Comparison of ENCODE assay signal across 1 cellular context in the genomic region with DNA sequence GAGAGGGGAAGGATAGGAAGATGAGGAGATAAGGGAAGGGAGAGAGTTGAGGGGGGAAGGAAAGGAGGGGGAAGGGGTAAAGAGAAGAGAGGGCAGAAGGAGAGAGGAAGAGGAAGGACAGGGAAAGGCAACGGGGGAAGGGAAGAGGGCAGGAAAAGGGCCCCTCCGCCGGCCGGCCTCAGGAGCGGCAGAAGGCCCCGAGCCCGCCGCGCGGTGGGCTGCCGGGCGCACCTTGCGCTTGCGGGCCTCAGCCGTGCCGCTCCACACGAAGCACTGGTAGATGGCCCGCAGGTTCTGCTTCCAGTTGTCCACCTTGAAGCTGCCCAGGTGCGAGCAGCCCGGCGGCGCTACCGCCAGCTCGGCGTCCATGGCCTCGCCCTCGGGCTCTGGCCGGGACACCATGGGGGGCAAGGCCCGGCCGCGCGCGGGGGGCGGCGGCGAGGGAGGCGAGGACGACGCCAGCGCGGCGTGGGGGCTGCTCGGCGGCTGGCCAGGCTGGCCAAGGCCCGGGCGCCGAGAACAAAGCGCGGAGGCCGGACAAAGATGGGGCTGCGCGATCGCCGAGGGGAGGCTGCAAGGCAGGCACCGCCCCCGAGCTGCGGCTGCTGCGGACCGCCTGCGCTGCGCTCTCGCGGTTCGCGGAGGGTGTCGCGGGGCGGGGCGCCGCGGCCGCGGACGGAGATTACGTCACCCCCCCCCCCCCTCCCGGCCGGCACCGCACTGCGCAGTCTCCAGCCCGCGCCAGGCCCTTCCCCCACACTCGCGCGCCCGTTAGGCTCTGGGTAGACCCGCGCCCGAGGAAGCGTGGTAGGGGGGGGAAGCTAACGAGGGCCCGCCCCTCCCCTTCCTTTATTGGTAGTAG.
TF ChIP-seq lines count a peak whose summit lies in the region.

A gene (minus strand): TSS at position 578 of the 862 bp plus-strand sequence. CDS start 176 bp downstream, at position 402.

TF ChIP-seq in WTC11, 78 proteins besides CTCF, POLR2A, EP300 and RAD21 (continued from another document):
- no peak for TF ChIP-seq EMX1 (CRISPR knock-in tag; IDR thresholded peaks at IDR 0.05)
- TF ChIP-seq, protein P1, sequence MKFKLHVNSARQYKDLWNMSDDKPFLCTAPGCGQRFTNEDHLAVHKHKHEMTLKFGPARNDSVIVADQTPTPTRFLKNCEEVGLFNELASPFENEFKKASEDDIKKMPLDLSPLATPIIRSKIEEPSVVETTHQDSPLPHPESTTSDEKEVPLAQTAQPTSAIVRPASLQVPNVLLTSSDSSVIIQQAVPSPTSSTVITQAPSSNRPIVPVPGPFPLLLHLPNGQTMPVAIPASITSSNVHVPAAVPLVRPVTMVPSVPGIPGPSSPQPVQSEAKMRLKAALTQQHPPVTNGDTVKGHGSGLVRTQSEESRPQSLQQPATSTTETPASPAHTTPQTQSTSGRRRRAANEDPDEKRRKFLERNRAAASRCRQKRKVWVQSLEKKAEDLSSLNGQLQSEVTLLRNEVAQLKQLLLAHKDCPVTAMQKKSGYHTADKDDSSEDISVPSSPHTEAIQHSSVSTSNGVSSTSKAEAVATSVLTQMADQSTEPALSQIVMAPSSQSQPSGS (CRISPR knock-in tag; IDR thresholded peaks at IDR 0.05; ENCODE audit: borderline replicate concordance, low read depth): no peak
- TF ChIP-seq, protein P2, sequence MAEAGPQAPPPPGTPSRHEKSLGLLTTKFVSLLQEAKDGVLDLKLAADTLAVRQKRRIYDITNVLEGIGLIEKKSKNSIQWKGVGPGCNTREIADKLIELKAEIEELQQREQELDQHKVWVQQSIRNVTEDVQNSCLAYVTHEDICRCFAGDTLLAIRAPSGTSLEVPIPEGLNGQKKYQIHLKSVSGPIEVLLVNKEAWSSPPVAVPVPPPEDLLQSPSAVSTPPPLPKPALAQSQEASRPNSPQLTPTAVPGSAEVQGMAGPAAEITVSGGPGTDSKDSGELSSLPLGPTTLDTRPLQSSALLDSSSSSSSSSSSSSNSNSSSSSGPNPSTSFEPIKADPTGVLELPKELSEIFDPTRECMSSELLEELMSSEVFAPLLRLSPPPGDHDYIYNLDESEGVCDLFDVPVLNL (CRISPR knock-in tag; IDR thresholded peaks at IDR 0.05; ENCODE audit: borderline replicate concordance, low read depth): 0 out of 2 replicates have a peak, but pooled peaks have one; percentile 30
- peak; percentile 51; the same call in 1 of the 2 replicates for TF ChIP-seq ETV6 (CRISPR knock-in tag; IDR thresholded peaks at IDR 0.05)
- TF ChIP-seq TCF7 (CRISPR knock-in tag; IDR thresholded peaks at IDR 0.05; ENCODE audit: low read depth): no peak
- TF ChIP-seq KAT7 (CRISPR knock-in tag; IDR thresholded peaks at IDR 0.05; ENCODE audit: borderline replicate concordance): peak; percentile 80; the same call in 1 of the 2 replicates
- TF ChIP-seq ZNF263 (CRISPR knock-in tag; IDR thresholded peaks at IDR 0.05; ENCODE audit: low read depth): no peak; the same call in 1 of the 2 replicates
- no peak for TF ChIP-seq RELA (CRISPR knock-in tag; IDR thresholded peaks at IDR 0.05; ENCODE audit: borderline replicate concordance)
- TF ChIP-seq NFE2L1 (CRISPR knock-in tag; IDR thresholded peaks at IDR 0.05): 0 out of 2 replicates have a peak, but pooled peaks have one; percentile 23
- TF ChIP-seq, protein P3, sequence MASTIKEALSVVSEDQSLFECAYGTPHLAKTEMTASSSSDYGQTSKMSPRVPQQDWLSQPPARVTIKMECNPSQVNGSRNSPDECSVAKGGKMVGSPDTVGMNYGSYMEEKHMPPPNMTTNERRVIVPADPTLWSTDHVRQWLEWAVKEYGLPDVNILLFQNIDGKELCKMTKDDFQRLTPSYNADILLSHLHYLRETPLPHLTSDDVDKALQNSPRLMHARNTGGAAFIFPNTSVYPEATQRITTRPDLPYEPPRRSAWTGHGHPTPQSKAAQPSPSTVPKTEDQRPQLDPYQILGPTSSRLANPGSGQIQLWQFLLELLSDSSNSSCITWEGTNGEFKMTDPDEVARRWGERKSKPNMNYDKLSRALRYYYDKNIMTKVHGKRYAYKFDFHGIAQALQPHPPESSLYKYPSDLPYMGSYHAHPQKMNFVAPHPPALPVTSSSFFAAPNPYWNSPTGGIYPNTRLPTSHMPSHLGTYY (CRISPR knock-in tag; IDR thresholded peaks at IDR 0.05): no peak
- no peak for TF ChIP-seq PRRX2 (CRISPR knock-in tag; IDR thresholded peaks at IDR 0.05)
- TF ChIP-seq TP53 (CRISPR knock-in tag; IDR thresholded peaks at IDR 0.05): 0 out of 2 replicates have a peak, but pooled peaks have one; percentile 30
- peak; percentile 78; the same call in 1 of the 2 replicates for TF ChIP-seq JUN (CRISPR knock-in tag; IDR thresholded peaks at IDR 0.05)
- TF ChIP-seq, protein P4, sequence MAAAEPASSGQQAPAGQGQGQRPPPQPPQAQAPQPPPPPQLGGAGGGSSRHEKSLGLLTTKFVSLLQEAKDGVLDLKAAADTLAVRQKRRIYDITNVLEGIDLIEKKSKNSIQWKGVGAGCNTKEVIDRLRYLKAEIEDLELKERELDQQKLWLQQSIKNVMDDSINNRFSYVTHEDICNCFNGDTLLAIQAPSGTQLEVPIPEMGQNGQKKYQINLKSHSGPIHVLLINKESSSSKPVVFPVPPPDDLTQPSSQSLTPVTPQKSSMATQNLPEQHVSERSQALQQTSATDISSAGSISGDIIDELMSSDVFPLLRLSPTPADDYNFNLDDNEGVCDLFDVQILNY (CRISPR knock-in tag; IDR thresholded peaks at IDR 0.05): peak; percentile 11; the same call in 1 of the 2 replicates
- TF ChIP-seq, protein P5, sequence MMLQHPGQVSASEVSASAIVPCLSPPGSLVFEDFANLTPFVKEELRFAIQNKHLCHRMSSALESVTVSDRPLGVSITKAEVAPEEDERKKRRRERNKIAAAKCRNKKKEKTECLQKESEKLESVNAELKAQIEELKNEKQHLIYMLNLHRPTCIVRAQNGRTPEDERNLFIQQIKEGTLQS (CRISPR knock-in tag; conservative IDR thresholded peaks at IDR 0.05): no peak
- TF ChIP-seq GTF2I (CRISPR knock-in tag; conservative IDR thresholded peaks at IDR 0.05): no peak
- no peak for TF ChIP-seq ZNF317 (CRISPR knock-in tag; IDR thresholded peaks at IDR 0.05; ENCODE audit: borderline replicate concordance, low read depth)
- no peak for TF ChIP-seq CBFB (CRISPR knock-in tag; IDR thresholded peaks at IDR 0.05; ENCODE audit: low read depth)
- no peak for TF ChIP-seq ESRRA (CRISPR knock-in tag; IDR thresholded peaks at IDR 0.05; ENCODE audit: borderline replicate concordance)
- TF ChIP-seq, protein P6, sequence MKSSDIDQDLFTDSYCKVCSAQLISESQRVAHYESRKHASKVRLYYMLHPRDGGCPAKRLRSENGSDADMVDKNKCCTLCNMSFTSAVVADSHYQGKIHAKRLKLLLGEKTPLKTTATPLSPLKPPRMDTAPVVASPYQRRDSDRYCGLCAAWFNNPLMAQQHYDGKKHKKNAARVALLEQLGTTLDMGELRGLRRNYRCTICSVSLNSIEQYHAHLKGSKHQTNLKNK (CRISPR knock-in tag; IDR thresholded peaks at IDR 0.05): peak; percentile 27; the same call in 1 of the 2 replicates
- TF ChIP-seq, protein P7, sequence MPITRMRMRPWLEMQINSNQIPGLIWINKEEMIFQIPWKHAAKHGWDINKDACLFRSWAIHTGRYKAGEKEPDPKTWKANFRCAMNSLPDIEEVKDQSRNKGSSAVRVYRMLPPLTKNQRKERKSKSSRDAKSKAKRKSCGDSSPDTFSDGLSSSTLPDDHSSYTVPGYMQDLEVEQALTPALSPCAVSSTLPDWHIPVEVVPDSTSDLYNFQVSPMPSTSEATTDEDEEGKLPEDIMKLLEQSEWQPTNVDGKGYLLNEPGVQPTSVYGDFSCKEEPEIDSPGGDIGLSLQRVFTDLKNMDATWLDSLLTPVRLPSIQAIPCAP (CRISPR knock-in tag; IDR thresholded peaks at IDR 0.05): peak; percentile 43; the same call in 1 of the 2 replicates
- TF ChIP-seq CREB1 (CRISPR knock-in tag; IDR thresholded peaks at IDR 0.05): no peak
- TF ChIP-seq, protein P8, sequence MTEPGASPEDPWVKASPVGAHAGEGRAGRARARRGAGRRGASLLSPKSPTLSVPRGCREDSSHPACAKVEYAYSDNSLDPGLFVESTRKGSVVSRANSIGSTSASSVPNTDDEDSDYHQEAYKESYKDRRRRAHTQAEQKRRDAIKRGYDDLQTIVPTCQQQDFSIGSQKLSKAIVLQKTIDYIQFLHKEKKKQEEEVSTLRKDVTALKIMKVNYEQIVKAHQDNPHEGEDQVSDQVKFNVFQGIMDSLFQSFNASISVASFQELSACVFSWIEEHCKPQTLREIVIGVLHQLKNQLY (CRISPR knock-in tag; IDR thresholded peaks at IDR 0.05): no peak
- TF ChIP-seq, protein P9, sequence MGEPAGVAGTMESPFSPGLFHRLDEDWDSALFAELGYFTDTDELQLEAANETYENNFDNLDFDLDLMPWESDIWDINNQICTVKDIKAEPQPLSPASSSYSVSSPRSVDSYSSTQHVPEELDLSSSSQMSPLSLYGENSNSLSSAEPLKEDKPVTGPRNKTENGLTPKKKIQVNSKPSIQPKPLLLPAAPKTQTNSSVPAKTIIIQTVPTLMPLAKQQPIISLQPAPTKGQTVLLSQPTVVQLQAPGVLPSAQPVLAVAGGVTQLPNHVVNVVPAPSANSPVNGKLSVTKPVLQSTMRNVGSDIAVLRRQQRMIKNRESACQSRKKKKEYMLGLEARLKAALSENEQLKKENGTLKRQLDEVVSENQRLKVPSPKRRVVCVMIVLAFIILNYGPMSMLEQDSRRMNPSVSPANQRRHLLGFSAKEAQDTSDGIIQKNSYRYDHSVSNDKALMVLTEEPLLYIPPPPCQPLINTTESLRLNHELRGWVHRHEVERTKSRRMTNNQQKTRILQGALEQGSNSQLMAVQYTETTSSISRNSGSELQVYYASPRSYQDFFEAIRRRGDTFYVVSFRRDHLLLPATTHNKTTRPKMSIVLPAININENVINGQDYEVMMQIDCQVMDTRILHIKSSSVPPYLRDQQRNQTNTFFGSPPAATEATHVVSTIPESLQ (CRISPR knock-in tag; IDR thresholded peaks at IDR 0.05): no peak
- TF ChIP-seq ZNF232 (CRISPR knock-in tag; IDR thresholded peaks at IDR 0.05): no peak
- peak; percentile 61; the same call in 1 of the 2 replicates for TF ChIP-seq FOXK1 (CRISPR knock-in tag; IDR thresholded peaks at IDR 0.05)
- peak; percentile 42; the same call in 1 of the 2 replicates for TF ChIP-seq GABPB1 (CRISPR knock-in tag; IDR thresholded peaks at IDR 0.05)
- TF ChIP-seq, protein P10, sequence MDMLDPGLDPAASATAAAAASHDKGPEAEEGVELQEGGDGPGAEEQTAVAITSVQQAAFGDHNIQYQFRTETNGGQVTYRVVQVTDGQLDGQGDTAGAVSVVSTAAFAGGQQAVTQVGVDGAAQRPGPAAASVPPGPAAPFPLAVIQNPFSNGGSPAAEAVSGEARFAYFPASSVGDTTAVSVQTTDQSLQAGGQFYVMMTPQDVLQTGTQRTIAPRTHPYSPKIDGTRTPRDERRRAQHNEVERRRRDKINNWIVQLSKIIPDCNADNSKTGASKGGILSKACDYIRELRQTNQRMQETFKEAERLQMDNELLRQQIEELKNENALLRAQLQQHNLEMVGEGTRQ (CRISPR knock-in tag; IDR thresholded peaks at IDR 0.05): no peak
- TF ChIP-seq ATF1 (CRISPR knock-in tag; IDR thresholded peaks at IDR 0.05): no peak; the same call in 1 of the 2 replicates
- 0 out of 2 replicates have a peak, but pooled peaks have one; percentile 30 for TF ChIP-seq NFATC4 (CRISPR knock-in tag; IDR thresholded peaks at IDR 0.05)
- TF ChIP-seq, protein P11, sequence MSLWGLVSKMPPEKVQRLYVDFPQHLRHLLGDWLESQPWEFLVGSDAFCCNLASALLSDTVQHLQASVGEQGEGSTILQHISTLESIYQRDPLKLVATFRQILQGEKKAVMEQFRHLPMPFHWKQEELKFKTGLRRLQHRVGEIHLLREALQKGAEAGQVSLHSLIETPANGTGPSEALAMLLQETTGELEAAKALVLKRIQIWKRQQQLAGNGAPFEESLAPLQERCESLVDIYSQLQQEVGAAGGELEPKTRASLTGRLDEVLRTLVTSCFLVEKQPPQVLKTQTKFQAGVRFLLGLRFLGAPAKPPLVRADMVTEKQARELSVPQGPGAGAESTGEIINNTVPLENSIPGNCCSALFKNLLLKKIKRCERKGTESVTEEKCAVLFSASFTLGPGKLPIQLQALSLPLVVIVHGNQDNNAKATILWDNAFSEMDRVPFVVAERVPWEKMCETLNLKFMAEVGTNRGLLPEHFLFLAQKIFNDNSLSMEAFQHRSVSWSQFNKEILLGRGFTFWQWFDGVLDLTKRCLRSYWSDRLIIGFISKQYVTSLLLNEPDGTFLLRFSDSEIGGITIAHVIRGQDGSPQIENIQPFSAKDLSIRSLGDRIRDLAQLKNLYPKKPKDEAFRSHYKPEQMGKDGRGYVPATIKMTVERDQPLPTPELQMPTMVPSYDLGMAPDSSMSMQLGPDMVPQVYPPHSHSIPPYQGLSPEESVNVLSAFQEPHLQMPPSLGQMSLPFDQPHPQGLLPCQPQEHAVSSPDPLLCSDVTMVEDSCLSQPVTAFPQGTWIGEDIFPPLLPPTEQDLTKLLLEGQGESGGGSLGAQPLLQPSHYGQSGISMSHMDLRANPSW (CRISPR knock-in tag; conservative IDR thresholded peaks at IDR 0.05; ENCODE audit: low read depth): no peak
- peak; percentile 75 for TF ChIP-seq FOXP1 (CRISPR knock-in tag; IDR thresholded peaks at IDR 0.05; ENCODE audit: borderline replicate concordance)
- TF ChIP-seq, protein P12, sequence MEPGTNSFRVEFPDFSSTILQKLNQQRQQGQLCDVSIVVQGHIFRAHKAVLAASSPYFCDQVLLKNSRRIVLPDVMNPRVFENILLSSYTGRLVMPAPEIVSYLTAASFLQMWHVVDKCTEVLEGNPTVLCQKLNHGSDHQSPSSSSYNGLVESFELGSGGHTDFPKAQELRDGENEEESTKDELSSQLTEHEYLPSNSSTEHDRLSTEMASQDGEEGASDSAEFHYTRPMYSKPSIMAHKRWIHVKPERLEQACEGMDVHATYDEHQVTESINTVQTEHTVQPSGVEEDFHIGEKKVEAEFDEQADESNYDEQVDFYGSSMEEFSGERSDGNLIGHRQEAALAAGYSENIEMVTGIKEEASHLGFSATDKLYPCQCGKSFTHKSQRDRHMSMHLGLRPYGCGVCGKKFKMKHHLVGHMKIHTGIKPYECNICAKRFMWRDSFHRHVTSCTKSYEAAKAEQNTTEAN (CRISPR knock-in tag; IDR thresholded peaks at IDR 0.05): peak; percentile 39; the same call in 1 of the 2 replicates
- TF ChIP-seq, protein P13, sequence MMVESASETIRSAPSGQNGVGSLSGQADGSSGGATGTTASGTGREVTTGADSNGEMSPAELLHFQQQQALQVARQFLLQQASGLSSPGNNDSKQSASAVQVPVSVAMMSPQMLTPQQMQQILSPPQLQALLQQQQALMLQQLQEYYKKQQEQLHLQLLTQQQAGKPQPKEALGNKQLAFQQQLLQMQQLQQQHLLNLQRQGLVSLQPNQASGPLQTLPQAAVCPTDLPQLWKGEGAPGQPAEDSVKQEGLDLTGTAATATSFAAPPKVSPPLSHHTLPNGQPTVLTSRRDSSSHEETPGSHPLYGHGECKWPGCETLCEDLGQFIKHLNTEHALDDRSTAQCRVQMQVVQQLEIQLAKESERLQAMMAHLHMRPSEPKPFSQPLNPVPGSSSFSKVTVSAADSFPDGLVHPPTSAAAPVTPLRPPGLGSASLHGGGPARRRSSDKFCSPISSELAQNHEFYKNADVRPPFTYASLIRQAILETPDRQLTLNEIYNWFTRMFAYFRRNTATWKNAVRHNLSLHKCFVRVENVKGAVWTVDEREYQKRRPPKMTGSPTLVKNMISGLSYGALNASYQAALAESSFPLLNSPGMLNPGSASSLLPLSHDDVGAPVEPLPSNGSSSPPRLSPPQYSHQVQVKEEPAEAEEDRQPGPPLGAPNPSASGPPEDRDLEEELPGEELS (CRISPR knock-in tag; IDR thresholded peaks at IDR 0.05): peak; percentile 85
- TF ChIP-seq JAZF1 (CRISPR knock-in tag; IDR thresholded peaks at IDR 0.05): no peak
